ENCODE assay signal across 22 cellular contexts in genomic region chr11:58316142-58316541, GRCh38. TPM values are rescaled to one million over a fixed set of nuclear protein-coding genes. Genes with fewer than 3 reads are reported as not detected.
DNase-seq lines count a peak whose midpoint lies in the region; ATAC-seq, FAIRE-seq and TF ChIP-seq lines count a peak whose summit lies in the region.
"Had no signal": no experiment of that assay in that cellular context is flagged by ENCODE, and none has a peak within 500 bp of the region (broad histone marks: within the 10 kb centered on the region; RNA-seq: fewer than 3 reads in every experiment).

No MANE protein-coding gene starts in this region.

- peaks cover 13 to 58% of the 10 kb centered on the region in 2 experiments for H3K9me3 Mint-ChIP-seq in H9
- H3K9me3 Mint-ChIP-seq in effector memory CD8-positive, alpha-beta T cell, result peaks cover 0 to 2% of the 10 kb centered on the region in 2 donors
- H3K9me3 Mint-ChIP-seq: stimulated activated effector memory CD8-positive, alpha-beta T cell treated with anti-CD3 and anti-CD28 coated beads, Interleukin-12 subunit alpha, Interleukin-12 subunit beta, amount 100 ng/mL, for 72 hours had no signal

- H4K20me1 ChIP-seq in osteoblast (ENCODE audit: insufficient read depth, low read length) (no peaks in the 10 kb centered on the region), H9 (ENCODE audit: control insufficient read depth, insufficient read depth, insufficient read length) (no peaks in the 10 kb centered on the region)

- H3K36me3 ChIP-seq in osteoblast (ENCODE audit: insufficient read depth, low read length), result no peaks in the 10 kb centered on the region
- H3K36me3 ChIP-seq in lower lobe of right lung, result no peaks in the 10 kb centered on the region
- H3K36me3 ChIP-seq: ascending aorta, esophagus squamous epithelium, left lung, SJCRH30, tibial nerve had no signal

- H3K4me3 Mint-ChIP-seq in H9, result no peak overlapping the region
- H3K4me3 Mint-ChIP-seq in effector memory CD8-positive, alpha-beta T cell, result no peak overlapping the region
- H3K4me3 Mint-ChIP-seq: dendritic cell treated with granulocyte-macrophage colony-stimulating factor and Interleukin-4, amounts not matched to agents 40 ng/mL and 50 ng/mL, for 4 days; stimulated activated effector memory CD8-positive, alpha-beta T cell treated with anti-CD3 and anti-CD28 coated beads, Interleukin-12 subunit alpha, Interleukin-12 subunit beta, amount 100 ng/mL, for 72 hours; T-helper 2 cell treated with Interferon-gamma antibody and Interleukin-4, amounts not matched to agents 5 μg/mL and 100 μg/mL, for 36 hours had no signal

- H3K4me1 ChIP-seq in osteoblast (ENCODE audit: insufficient read depth, low read length) (peaks cover 4% of the 10 kb centered on the region), H9 (ENCODE audit: insufficient read depth, low read length) (no peaks in the 10 kb centered on the region), lower lobe of right lung (no peaks in the 10 kb centered on the region)
- H3K4me1 ChIP-seq: ascending aorta, esophagus squamous epithelium, left lung, SJCRH30, tibial nerve had no signal

- no peak overlapping the region for H3T11ph ChIP-seq in H9 (ENCODE audit: low read length)

- ATAC-seq in GM18870 (IDR thresholded peaks at IDR 0.05; ENCODE audit: unreplicated experiment) (peak; percentile 80), lower lobe of right lung (no peak)
- ATAC-seq in effector memory CD8-positive, alpha-beta T cell (replicated peaks), result no peak
- ATAC-seq: left lung; stimulated activated effector memory CD8-positive, alpha-beta T cell treated with anti-CD3 and anti-CD28 coated beads, Interleukin-12 subunit alpha, Interleukin-12 subunit beta, amount 100 ng/mL, for 72 hours had no signal

- H2BK120ac ChIP-seq in H9 (ENCODE audit: low read depth, low read length, poor library complexity, severe bottlenecking), result no peak overlapping the region

- no peak overlapping the region for H2BK5ac ChIP-seq in H9 (ENCODE audit: insufficient read length, low read length)

- H2BK20ac ChIP-seq in H9 (ENCODE audit: low read depth, low read length, poor library complexity, severe bottlenecking), result no peak overlapping the region

- no peak for TF ChIP-seq CTCF in epithelial cell of esophagus (IDR thresholded peaks at IDR 0.05; ENCODE audit: insufficient read depth, low read depth, low read length, missing control alignments)
- TF ChIP-seq CTCF in osteoblast (IDR thresholded peaks at IDR 0.05; ENCODE audit: extremely low read depth, low read depth, low read length), result no peak
- no peak for TF ChIP-seq CTCF in H9 (conservative IDR thresholded peaks at IDR 0.05)
- TF ChIP-seq CTCF in lower lobe of right lung (IDR thresholded peaks at IDR 0.05), result no peak

- H2AFZ ChIP-seq in osteoblast (ENCODE audit: low read length), result no peak overlapping the region
- H2AFZ ChIP-seq in H9 (ENCODE audit: low read length), result no peak overlapping the region

- no peak overlapping the region for H3K9ac ChIP-seq in H9 (ENCODE audit: extremely low read depth, insufficient read length, low read length)

- no peak overlapping the region for H3K4me3 ChIP-seq in epithelial cell of esophagus (ENCODE audit: low read length)
- H3K4me3 ChIP-seq in osteoblast (ENCODE audit: insufficient read depth, low read length), result no peak overlapping the region
- no peak overlapping the region for H3K4me3 ChIP-seq in lower lobe of right lung
- H3K4me3 ChIP-seq: ascending aorta, esophagus squamous epithelium, left lung, SJCRH30, tibial nerve had no signal

- no peaks in the 10 kb centered on the region for H3K4me1 Mint-ChIP-seq in H9
- no peaks in the 10 kb centered on the region for H3K4me1 Mint-ChIP-seq in effector memory CD8-positive, alpha-beta T cell (ENCODE audit: low read depth in 2 of 2)
- H3K4me1 Mint-ChIP-seq: stimulated activated effector memory CD8-positive, alpha-beta T cell treated with anti-CD3 and anti-CD28 coated beads, Interleukin-12 subunit alpha, Interleukin-12 subunit beta, amount 100 ng/mL, for 72 hours had no signal

- H3K4ac ChIP-seq in H9 (ENCODE audit: low read depth, low read length), result no peak overlapping the region

- no peak overlapping the region for H3K18ac ChIP-seq in H9 (ENCODE audit: insufficient read length, low read depth, low read length)

- no peak overlapping the region for H3K56ac ChIP-seq in H9 (ENCODE audit: insufficient read length, low read depth, low read length)

- H3K79me1 ChIP-seq in H9 (ENCODE audit: insufficient read depth, low read depth, low read length, poor library complexity, severe bottlenecking), result no peaks in the 10 kb centered on the region

- DNase-seq in RCC 7860 (ENCODE audit: low spot score) (peak; percentile 39), epithelial cell of esophagus (ENCODE audit: low read depth) (peak; percentile 78), osteoblast (ENCODE audit: insufficient read length, low spot score, missing footprints) (no peak), H9 (no peak), middle frontal gyrus (ENCODE audit: extremely low spot score, low spot score) (no peak), lower lobe of right lung (no peak)
- no peak for DNase-seq in effector memory CD8-positive, alpha-beta T cell
- DNase-seq: activated CD4-positive, CD25-positive, alpha-beta regulatory T cell treated with anti-CD3 and anti-CD28 coated beads, Interleukin-2, amount 50 U/mL, for 72 hours; activated gamma-delta T cell treated with Interleukin-2 at 50 U/mL for 16 hours; esophagus squamous epithelium; KBM-7; left lung; NCI-H1105 treated with DMSO at 0.1 percent for 48 hours; NCI-H2227 treated with DMSO at 0.1 percent for 48 hours; posterior cingulate gyrus; SJCRH30 had no signal

- H4K5ac ChIP-seq in H9 (ENCODE audit: insufficient read length, low read depth, low read length), result no peak overlapping the region

- no peaks in the 10 kb centered on the region for H3K79me2 ChIP-seq in osteoblast (ENCODE audit: insufficient read depth, low read length)
- no peaks in the 10 kb centered on the region for H3K79me2 ChIP-seq in H9 (ENCODE audit: insufficient read depth, low read length)

- H3K27me3 ChIP-seq in osteoblast (ENCODE audit: insufficient read depth, low read length) (no peaks in the 10 kb centered on the region), H9 (ENCODE audit: insufficient read depth, low read length) (no peaks in the 10 kb centered on the region), lower lobe of right lung (ENCODE audit: low read depth) (no peaks in the 10 kb centered on the region)
- H3K27me3 ChIP-seq: ascending aorta, esophagus squamous epithelium, left lung, SJCRH30, tibial nerve had no signal

- H3K4me2 ChIP-seq in osteoblast (ENCODE audit: insufficient read depth, low read length) (no peak overlapping the region), H9 (ENCODE audit: insufficient read depth, insufficient read length, low read length) (no peak overlapping the region)

- no peak overlapping the region for H4K91ac ChIP-seq in H9 (ENCODE audit: insufficient read length, low read depth, low read length)

- intact Hi-C loops in lower lobe of right lung (cut with DNase I), result no loop called here

- no peak overlapping the region for H3K14ac ChIP-seq in H9 (ENCODE audit: insufficient read depth, low read length)

- H3K27ac Mint-ChIP-seq in H9, result no peak overlapping the region
- no peak overlapping the region for H3K27ac Mint-ChIP-seq in effector memory CD8-positive, alpha-beta T cell
- H3K27ac Mint-ChIP-seq: dendritic cell treated with granulocyte-macrophage colony-stimulating factor and Interleukin-4, amounts not matched to agents 40 ng/mL and 50 ng/mL, for 4 days; stimulated activated effector memory CD8-positive, alpha-beta T cell treated with anti-CD3 and anti-CD28 coated beads, Interleukin-12 subunit alpha, Interleukin-12 subunit beta, amount 100 ng/mL, for 72 hours; T-helper 2 cell treated with Interferon-gamma antibody and Interleukin-4, amounts not matched to agents 5 μg/mL and 100 μg/mL, for 36 hours had no signal

- no peaks in the 10 kb centered on the region for H3K9me3 ChIP-seq in osteoblast (ENCODE audit: low read depth, low read length)
- H3K9me3 ChIP-seq in H9 (ENCODE audit: control insufficient read depth, low read depth, low read length), result no peaks in the 10 kb centered on the region
- no peaks in the 10 kb centered on the region for H3K9me3 ChIP-seq in lower lobe of right lung
- H3K9me3 ChIP-seq: ascending aorta, esophagus squamous epithelium, left lung, SJCRH30, tibial nerve had no signal

- H2AK5ac ChIP-seq in H9 (ENCODE audit: insufficient read length, low read length), result no peak overlapping the region

- no peaks in the 10 kb centered on the region for H3K23me2 ChIP-seq in H9 (ENCODE audit: insufficient read length, low read depth, low read length, poor library complexity, severe bottlenecking)

- H2BK12ac ChIP-seq in H9 (ENCODE audit: insufficient read length, low read depth, low read length), result no peak overlapping the region

- peaks cover 0 to 12% (median 5%) of the 10 kb centered on the region in 3 experiments; a peak in 3 of 7 replicates for H3K36me3 Mint-ChIP-seq in H9 (ENCODE audit: insufficient read depth in 1 of 3, low read depth in 3 of 3)
- H3K36me3 Mint-ChIP-seq in effector memory CD8-positive, alpha-beta T cell (ENCODE audit: insufficient read depth), result no peaks in the 10 kb centered on the region
- H3K36me3 Mint-ChIP-seq: stimulated activated effector memory CD8-positive, alpha-beta T cell treated with anti-CD3 and anti-CD28 coated beads, Interleukin-12 subunit alpha, Interleukin-12 subunit beta, amount 100 ng/mL, for 72 hours had no signal

- peak; percentile 45 for FAIRE-seq in RCC 7860 (lab: Jason Lieb, UNC)

- WGBS in H9 (ENCODE audit: extremely low coverage, insufficient read length, low lambda C conversion rate), result 100% methylated on average over 1 of the region's 2 CpGs

- H4K8ac ChIP-seq in H9 (replicated peaks; ENCODE audit: insufficient read length, low read depth, low read length), result no peak overlapping the region

- H3K27me3 Mint-ChIP-seq in H9 (ENCODE audit: low read depth), result no peaks in the 10 kb centered on the region; the same call in 1 of the 2 replicates
- H3K27me3 Mint-ChIP-seq in effector memory CD8-positive, alpha-beta T cell, result peaks cover 19 to 32% of the 10 kb centered on the region in 2 donors

- no peak overlapping the region for H3K23ac ChIP-seq in H9 (ENCODE audit: insufficient read length, low read depth, low read length)

- no peak overlapping the region for H2BK15ac ChIP-seq in H9 (ENCODE audit: low read depth, low read length)

- H3K27ac ChIP-seq in osteoblast (ENCODE audit: low read depth, low read length), result peak overlapping the region; percentile 4
- no peak overlapping the region for H3K27ac ChIP-seq in H9 (ENCODE audit: insufficient read length, low read depth, low read length)
- no peak overlapping the region for H3K27ac ChIP-seq in lower lobe of right lung
- H3K27ac ChIP-seq: ascending aorta, esophagus squamous epithelium, left lung, SJCRH30, tibial nerve had no signal

RNA-seq across cellular contexts. Expression of gene OR5B17, which starts 42.7 kb away (rescaled TPM):
- not detected in 2 replicates for total RNA-seq in osteoblast
- not detected in 2 replicates for total RNA-seq in H9 (2021)
- not detected for total RNA-seq in lower lobe of right lung
- total RNA-seq: ascending aorta, esophagus squamous epithelium, left lung, SJCRH30, tibial nerve had no signal

RNA-seq across cellular contexts. Expression of gene OR10W1, which starts 48.1 kb away (rescaled TPM):
- total RNA-seq in osteoblast (not detected in 2 replicates), H9 (2021) (not detected in 2 replicates), lower lobe of right lung (not detected)
- total RNA-seq: ascending aorta, esophagus squamous epithelium, left lung, SJCRH30, tibial nerve had no signal

Comparison
In these comparisons a context has a peak if more than half of its experiments do, and no peak if none do; other contexts are left out.
1. DNase-seq: peak in RCC 7860 (single experiment) and epithelial cell of esophagus (single experiment); none in osteoblast (single experiment), H9 (single experiment), middle frontal gyrus (single experiment), lower lobe of right lung (single experiment) and effector memory CD8-positive, alpha-beta T cell (0 of 3).